In the genomic region with DNA sequence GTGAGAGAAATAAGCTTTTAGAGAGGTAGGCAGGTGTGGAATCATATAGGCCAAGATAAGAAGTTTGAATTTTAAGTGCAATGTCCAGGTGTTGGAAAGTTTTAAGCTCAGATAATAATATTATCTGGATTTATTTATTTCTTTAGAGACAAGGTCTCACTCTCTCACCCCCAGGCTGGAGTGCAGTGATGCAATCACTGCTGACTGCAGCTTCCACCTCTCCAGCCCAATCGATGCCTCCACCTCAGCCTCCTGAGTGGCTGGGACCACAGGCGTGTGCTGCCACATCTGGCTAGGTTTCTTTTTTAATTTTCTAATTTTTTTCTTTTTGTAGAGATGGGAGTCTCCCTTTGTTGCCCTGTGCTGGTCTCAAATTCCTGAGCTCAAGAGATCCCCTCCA, we compare ENCODE assay signal across 1 cellular context.
TF ChIP-seq lines count a peak whose summit lies in the region.

No MANE protein-coding gene starts in this region.

TF ChIP-seq in GM23338, 12 proteins besides CTCF, POLR2A, EP300 and RAD21 (continued from another document):
- TF ChIP-seq, protein P1, sequence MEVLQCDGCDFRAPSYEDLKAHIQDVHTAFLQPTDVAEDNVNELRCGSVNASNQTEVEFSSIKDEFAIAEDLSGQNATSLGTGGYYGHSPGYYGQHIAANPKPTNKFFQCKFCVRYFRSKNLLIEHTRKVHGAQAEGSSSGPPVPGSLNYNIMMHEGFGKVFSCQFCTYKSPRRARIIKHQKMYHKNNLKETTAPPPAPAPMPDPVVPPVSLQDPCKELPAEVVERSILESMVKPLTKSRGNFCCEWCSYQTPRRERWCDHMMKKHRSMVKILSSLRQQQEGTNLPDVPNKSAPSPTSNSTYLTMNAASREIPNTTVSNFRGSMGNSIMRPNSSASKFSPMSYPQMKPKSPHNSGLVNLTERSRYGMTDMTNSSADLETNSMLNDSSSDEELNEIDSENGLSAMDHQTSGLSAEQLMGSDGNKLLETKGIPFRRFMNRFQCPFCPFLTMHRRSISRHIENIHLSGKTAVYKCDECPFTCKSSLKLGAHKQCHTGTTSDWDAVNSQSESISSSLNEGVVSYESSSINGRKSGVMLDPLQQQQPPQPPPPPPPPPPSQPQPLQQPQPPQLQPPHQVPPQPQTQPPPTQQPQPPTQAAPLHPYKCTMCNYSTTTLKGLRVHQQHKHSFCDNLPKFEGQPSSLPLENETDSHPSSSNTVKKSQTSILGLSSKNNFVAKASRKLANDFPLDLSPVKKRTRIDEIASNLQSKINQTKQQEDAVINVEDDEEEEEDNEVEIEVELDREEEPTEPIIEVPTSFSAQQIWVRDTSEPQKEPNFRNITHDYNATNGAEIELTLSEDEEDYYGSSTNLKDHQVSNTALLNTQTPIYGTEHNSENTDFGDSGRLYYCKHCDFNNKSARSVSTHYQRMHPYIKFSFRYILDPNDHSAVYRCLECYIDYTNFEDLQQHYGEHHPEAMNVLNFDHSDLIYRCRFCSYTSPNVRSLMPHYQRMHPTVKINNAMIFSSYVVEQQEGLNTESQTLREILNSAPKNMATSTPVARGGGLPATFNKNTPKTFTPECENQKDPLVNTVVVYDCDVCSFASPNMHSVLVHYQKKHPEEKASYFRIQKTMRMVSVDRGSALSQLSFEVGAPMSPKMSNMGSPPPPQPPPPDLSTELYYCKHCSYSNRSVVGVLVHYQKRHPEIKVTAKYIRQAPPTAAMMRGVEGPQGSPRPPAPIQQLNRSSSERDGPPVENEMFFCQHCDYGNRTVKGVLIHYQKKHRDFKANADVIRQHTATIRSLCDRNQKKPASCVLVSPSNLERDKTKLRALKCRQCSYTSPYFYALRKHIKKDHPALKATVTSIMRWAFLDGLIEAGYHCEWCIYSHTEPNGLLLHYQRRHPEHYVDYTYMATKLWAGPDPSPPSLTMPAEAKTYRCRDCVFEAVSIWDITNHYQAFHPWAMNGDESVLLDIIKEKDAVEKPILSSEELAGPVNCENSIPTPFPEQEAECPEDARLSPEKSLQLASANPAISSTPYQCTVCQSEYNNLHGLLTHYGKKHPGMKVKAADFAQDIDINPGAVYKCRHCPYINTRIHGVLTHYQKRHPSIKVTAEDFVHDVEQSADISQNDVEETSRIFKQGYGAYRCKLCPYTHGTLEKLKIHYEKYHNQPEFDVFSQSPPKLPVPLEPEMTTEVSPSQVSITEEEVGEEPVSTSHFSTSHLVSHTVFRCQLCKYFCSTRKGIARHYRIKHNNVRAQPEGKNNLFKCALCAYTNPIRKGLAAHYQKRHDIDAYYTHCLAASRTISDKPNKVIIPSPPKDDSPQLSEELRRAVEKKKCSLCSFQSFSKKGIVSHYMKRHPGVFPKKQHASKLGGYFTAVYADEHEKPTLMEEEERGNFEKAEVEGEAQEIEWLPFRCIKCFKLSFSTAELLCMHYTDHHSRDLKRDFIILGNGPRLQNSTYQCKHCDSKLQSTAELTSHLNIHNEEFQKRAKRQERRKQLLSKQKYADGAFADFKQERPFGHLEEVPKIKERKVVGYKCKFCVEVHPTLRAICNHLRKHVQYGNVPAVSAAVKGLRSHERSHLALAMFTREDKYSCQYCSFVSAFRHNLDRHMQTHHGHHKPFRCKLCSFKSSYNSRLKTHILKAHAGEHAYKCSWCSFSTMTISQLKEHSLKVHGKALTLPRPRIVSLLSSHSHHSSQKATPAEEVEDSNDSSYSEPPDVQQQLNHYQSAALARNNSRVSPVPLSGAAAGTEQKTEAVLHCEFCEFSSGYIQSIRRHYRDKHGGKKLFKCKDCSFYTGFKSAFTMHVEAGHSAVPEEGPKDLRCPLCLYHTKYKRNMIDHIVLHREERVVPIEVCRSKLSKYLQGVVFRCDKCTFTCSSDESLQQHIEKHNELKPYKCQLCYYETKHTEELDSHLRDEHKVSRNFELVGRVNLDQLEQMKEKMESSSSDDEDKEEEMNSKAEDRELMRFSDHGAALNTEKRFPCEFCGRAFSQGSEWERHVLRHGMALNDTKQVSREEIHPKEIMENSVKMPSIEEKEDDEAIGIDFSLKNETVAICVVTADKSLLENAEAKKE (CRISPR knock-in tag; IDR thresholded peaks at IDR 0.05), result no peak
- TF ChIP-seq ZNF114 (CRISPR knock-in tag; IDR thresholded peaks at IDR 0.05) (no peak), NANOG (IDR thresholded peaks at IDR 0.05; ENCODE audit: borderline replicate concordance) (no peak), JUNB (IDR thresholded peaks at IDR 0.05; ENCODE audit: unreplicated experiment) (no peak), CREB1 (CRISPR knock-in tag; IDR thresholded peaks at IDR 0.05; ENCODE audit: low read depth) (no peak), EZH2phosphoT487 (IDR thresholded peaks at IDR 0.05; ENCODE audit: unreplicated experiment) (no peak)
- TF ChIP-seq, protein P2, sequence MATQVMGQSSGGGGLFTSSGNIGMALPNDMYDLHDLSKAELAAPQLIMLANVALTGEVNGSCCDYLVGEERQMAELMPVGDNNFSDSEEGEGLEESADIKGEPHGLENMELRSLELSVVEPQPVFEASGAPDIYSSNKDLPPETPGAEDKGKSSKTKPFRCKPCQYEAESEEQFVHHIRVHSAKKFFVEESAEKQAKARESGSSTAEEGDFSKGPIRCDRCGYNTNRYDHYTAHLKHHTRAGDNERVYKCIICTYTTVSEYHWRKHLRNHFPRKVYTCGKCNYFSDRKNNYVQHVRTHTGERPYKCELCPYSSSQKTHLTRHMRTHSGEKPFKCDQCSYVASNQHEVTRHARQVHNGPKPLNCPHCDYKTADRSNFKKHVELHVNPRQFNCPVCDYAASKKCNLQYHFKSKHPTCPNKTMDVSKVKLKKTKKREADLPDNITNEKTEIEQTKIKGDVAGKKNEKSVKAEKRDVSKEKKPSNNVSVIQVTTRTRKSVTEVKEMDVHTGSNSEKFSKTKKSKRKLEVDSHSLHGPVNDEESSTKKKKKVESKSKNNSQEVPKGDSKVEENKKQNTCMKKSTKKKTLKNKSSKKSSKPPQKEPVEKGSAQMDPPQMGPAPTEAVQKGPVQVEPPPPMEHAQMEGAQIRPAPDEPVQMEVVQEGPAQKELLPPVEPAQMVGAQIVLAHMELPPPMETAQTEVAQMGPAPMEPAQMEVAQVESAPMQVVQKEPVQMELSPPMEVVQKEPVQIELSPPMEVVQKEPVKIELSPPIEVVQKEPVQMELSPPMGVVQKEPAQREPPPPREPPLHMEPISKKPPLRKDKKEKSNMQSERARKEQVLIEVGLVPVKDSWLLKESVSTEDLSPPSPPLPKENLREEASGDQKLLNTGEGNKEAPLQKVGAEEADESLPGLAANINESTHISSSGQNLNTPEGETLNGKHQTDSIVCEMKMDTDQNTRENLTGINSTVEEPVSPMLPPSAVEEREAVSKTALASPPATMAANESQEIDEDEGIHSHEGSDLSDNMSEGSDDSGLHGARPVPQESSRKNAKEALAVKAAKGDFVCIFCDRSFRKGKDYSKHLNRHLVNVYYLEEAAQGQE (IDR thresholded peaks at IDR 0.05; ENCODE audit: unreplicated experiment), result no peak
